Comparison of ENCODE assay signal across 1 cellular context in genomic region chr12:23813206-23813605, GRCh38.
TF ChIP-seq lines count a peak whose summit lies in the region.

No MANE protein-coding gene starts in this region.

TF ChIP-seq in WTC11, 78 proteins besides CTCF, POLR2A, EP300 and RAD21 (continued from another document):
- TF ChIP-seq USF1 (CRISPR knock-in tag; IDR thresholded peaks at IDR 0.05) (no peak), TCF7 (CRISPR knock-in tag; IDR thresholded peaks at IDR 0.05; ENCODE audit: low read depth) (no peak), GABPB1 (CRISPR knock-in tag; IDR thresholded peaks at IDR 0.05) (no peak)
TF ChIP-seq in WTC11: peak in this region for 0.
